In the genomic region with DNA sequence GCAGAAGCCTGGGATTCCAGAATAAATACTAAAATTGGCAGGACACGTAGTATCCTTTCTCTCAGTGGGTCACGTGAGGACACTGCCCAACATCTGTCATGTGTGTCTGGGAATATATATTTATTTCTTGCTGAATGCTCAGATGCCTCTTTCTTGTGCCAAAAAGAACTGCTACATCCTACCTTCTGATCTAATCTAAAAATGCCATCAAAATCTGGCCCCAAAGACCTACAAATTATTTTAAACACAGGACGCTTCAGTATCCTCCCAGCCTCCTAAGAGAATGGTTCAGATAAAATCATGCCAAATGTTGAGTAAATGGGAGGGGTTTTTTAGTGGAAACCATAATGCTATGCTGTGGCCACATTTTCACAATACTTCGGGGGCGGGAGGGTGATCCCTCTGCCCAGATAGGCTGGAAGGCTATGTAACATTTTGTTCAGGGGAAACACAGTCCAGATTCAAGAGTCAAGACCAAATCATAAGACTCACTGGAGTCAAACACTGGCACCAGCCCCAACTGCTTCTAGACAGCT, we compare ENCODE assay signal across 9 cellular contexts. TPM values are rescaled to one million over a fixed set of nuclear protein-coding genes. Genes with fewer than 3 reads are reported as not detected.
DNase-seq lines count a peak whose midpoint lies in the region; ATAC-seq and TF ChIP-seq lines count a peak whose summit lies in the region.
"Had no signal": no experiment of that assay in that cellular context is flagged by ENCODE, and none has a peak within 500 bp of the region (broad histone marks: within the 10 kb centered on the region; RNA-seq: fewer than 3 reads in every experiment).

No MANE protein-coding gene starts in this region.

- no peak overlapping the region for H3K4me3 ChIP-seq in lower leg skin (ENCODE audit: low read depth, poor library complexity, severe bottlenecking)
- no peak overlapping the region for H3K4me3 ChIP-seq in thyroid gland (replicated peaks in 1 of 3)
- no peak overlapping the region for H3K4me3 ChIP-seq in PC-3 (ENCODE audit: low read length)

- intact Hi-C loops in lower leg skin (cut with DNase I; ENCODE audit: low total_unique reads) (no loop called here), thyroid gland (cut with DNase I) (no loop called here), PC-3 (cut with micrococcal nuclease) (no loop called here)

- POLR2A ChIA-PET in PC-3 (lab: Charles Lee; ENCODE audit: unreplicated experiment), result no interaction called here

- H3K9me2 ChIP-seq in PC-3 (replicated peaks; ENCODE audit: low read length), result no peaks in the 10 kb centered on the region

- H2AFZ ChIP-seq in PC-3 (ENCODE audit: low read length), result no peak overlapping the region

- no peak overlapping the region for H3K4me2 ChIP-seq in PC-3 (ENCODE audit: low read length)

- H3K9me3 ChIP-seq in thyroid gland (no peaks in the 10 kb centered on the region), PC-3 (ENCODE audit: low read length) (no peaks in the 10 kb centered on the region)

- H3K4me1 ChIP-seq in thyroid gland (peaks cover 60 to 71% of the 10 kb centered on the region in 2 donors), PC-3 (ENCODE audit: insufficient read depth, low read length) (peaks cover 1% of the 10 kb centered on the region)

- no peak for TF ChIP-seq POLR2A in lower leg skin (IDR thresholded peaks at IDR 0.05)
- peak in 1 of 2 donors; percentile 11 for TF ChIP-seq POLR2A in thyroid gland (IDR thresholded peaks at IDR 0.05)

- H3F3A ChIP-seq in PC-3 (ENCODE audit: low read length, unreplicated experiment), result no peaks in the 10 kb centered on the region

- DNase-seq in SIG-M5 treated with dmso at 0.1 percent for 504 hours (lab: John Stamatoyannopoulos, UW; ENCODE audit: unreplicated experiment) (peak; percentile 33), SIG-M5 (lab: John Stamatoyannopoulos, UW) (no peak), astrocyte of the hippocampus (ENCODE audit: low read depth, low spot score) (peak; percentile 77), lower leg skin (ENCODE audit: low spot score in 2 of 2) (peak; percentile 91 to 95), thyroid gland (peak; percentile 64 to 69), GM10266 (ENCODE audit: extremely low spot score) (no peak), PC-3 (no peak), activated gamma-delta T cell treated with Interleukin-2 at 50 U/mL for 16 hours (no peak)
- DNase-seq: H9 had no signal

- CTCF ChIA-PET in PC-3 (lab: Charles Lee), result no interaction called here

- BruUV-seq in PC-3 (replicated peaks; lab: Mats Ljungman, UMichigan), result no TSS peak

- H4K20me1 ChIP-seq in PC-3 (ENCODE audit: low read length), result no peaks in the 10 kb centered on the region

- TF ChIP-seq CTCF in lower leg skin (IDR thresholded peaks at IDR 0.05) (no peak), thyroid gland (IDR thresholded peaks at IDR 0.05) (no peak), GM10266 (IDR thresholded peaks at IDR 0.05; ENCODE audit: control insufficient read depth, insufficient read depth, low read depth, missing control alignments) (no peak), PC-3 (conservative IDR thresholded peaks at IDR 0.05; ENCODE audit: low read depth, low read length) (no peak)

- no peak for ATAC-seq in PC-3

- H3K27ac ChIP-seq in thyroid gland (peak overlapping the region; percentile 88 to 96 (median 90)), PC-3 (ENCODE audit: low read length) (no peak overlapping the region)

- 16 to 23% methylated on average over 5 of the region's 5 CpGs for WGBS in lower leg skin, 2 donors
- WGBS in thyroid gland, 2 donors, result 45 to 69% methylated on average over 5 of the region's 5 CpGs

- H3K9ac ChIP-seq in PC-3 (ENCODE audit: low read length), result no peak overlapping the region

- no peaks in the 10 kb centered on the region for H3K36me3 ChIP-seq in thyroid gland
- no peaks in the 10 kb centered on the region for H3K36me3 ChIP-seq in PC-3 (ENCODE audit: low read depth, low read length)

- H3K27me3 ChIP-seq in thyroid gland, result no peaks in the 10 kb centered on the region
- H3K27me3 ChIP-seq in PC-3 (ENCODE audit: low read length), result no peaks in the 10 kb centered on the region

- no peaks in the 10 kb centered on the region for H3K79me2 ChIP-seq in PC-3 (ENCODE audit: low read length)

RNA-seq across cellular contexts. Expression of a gene that starts 22.9 kb away (rescaled TPM):
- total RNA-seq in lower leg skin (10 to 100 TPM in 2 of 4 donors, 1 to 10 TPM in 2; 5.7 to 19.0 (median 8.7) TPM), thyroid gland (100 to 1,000 TPM in 2 of 4 donors, 10 to 100 TPM in 2; 65.3 to 161 (median 99.2) TPM), PC-3 (2014; rRNA removed) (0.44 and 0.58 TPM in 2 replicates)

RNA-seq across cellular contexts. Expression of a gene that starts 52.7 kb away (rescaled TPM):
- total RNA-seq in lower leg skin (10 to 100 TPM in 2 of 4 donors, 1 to 10 TPM in 2; 8.1 to 18.8 (median 11.7) TPM), thyroid gland (1 to 10 TPM; 1.6 to 5.8 (median 3.1) TPM), PC-3 (2014; rRNA removed) (11.2 and 11.5 TPM in 2 replicates)

RNA-seq across cellular contexts. Expression of a gene that starts 56.1 kb away (rescaled TPM):
- total RNA-seq in lower leg skin, result 10 to 100 TPM; 44.0 to 67.1 (median 51.3) TPM
- total RNA-seq in thyroid gland, result 10 to 100 TPM; 35.7 to 71.7 (median 42.4) TPM
- total RNA-seq in PC-3 (2014; rRNA removed), result 24.2 and 32.2 TPM in 2 replicates

Comparison
In these comparisons a context has a peak if more than half of its experiments do, and no peak if none do; other contexts are left out.
1. DNase-seq: peak in SIG-M5 treated with dmso at 0.1 percent for 504 hours (single experiment), astrocyte of the hippocampus (single experiment), lower leg skin (2 of 2) and thyroid gland (2 of 2); none in SIG-M5 (single experiment), GM10266 (single experiment), PC-3 (single experiment) and activated gamma-delta T cell treated with Interleukin-2 at 50 U/mL for 16 hours (single experiment).